1 cellular context compared by ENCODE assay signal in the genomic region with DNA sequence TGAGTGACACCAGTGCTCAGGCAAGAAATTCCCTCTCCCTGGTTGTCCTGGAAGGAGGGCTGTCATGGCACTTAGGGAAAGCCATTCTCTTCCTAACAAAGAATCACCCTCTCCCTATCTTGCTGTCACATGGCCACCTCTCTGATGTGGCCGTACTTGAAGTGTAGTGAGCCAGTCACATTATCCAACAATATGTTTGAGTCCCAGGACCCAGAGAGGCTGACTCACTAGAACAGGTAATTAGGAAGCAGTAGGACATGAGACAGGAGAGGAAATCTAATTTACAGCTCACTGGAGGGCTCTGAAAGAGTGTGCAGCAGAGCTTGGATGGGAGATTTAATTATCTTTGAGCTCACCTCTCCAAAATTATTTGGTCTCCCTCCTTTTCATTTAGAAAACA.
TF ChIP-seq lines count a peak whose summit lies in the region.

No MANE protein-coding gene starts in this region.

TF ChIP-seq in H1, 55 proteins besides CTCF, POLR2A, EP300 and RAD21:
- TF ChIP-seq PHF8 (conservative IDR thresholded peaks at IDR 0.05; ENCODE audit: low read depth, low read length) (no peak), SIN3A (conservative IDR thresholded peaks at IDR 0.05 in 1 of 2, IDR thresholded peaks at IDR 0.05 in 1 of 2; ENCODE audit: low read depth in 1 of 2, low read length in 2 of 2) (no peak), POLR2AphosphoS5 (IDR thresholded peaks at IDR 0.05; ENCODE audit: low read depth, low read length) (no peak), KDM1A (IDR thresholded peaks at IDR 0.05; ENCODE audit: borderline replicate concordance, low read length) (no peak), BRCA1 (IDR thresholded peaks at IDR 0.05; ENCODE audit: low read depth, low read length) (no peak), CEBPB (IDR thresholded peaks at IDR 0.05; ENCODE audit: low read depth, low read length) (no peak), CHD2 (IDR thresholded peaks at IDR 0.05; ENCODE audit: low read length) (no peak), RXRA (IDR thresholded peaks at IDR 0.05; ENCODE audit: insufficient read depth, low read depth, low read length) (no peak), CBX5 (IDR thresholded peaks at IDR 0.05; ENCODE audit: low read depth, low read length) (no peak), BCL11A (IDR thresholded peaks at IDR 0.05; ENCODE audit: low read depth in 2 of 2, low read length in 2 of 2) (no peak), CTBP2 (IDR thresholded peaks at IDR 0.05; ENCODE audit: borderline replicate concordance, insufficient read depth, insufficient read length, low read length) (no peak), YY1 (IDR thresholded peaks at IDR 0.05; ENCODE audit: low read depth, low read length) (no peak), HDAC2 (IDR thresholded peaks at IDR 0.05; ENCODE audit: borderline replicate concordance in 1 of 2, low read depth in 2 of 2, low read length in 2 of 2) (no peak), JUN (IDR thresholded peaks at IDR 0.05; ENCODE audit: low read depth, low read length) (no peak)
- TF ChIP-seq, protein P1, sequence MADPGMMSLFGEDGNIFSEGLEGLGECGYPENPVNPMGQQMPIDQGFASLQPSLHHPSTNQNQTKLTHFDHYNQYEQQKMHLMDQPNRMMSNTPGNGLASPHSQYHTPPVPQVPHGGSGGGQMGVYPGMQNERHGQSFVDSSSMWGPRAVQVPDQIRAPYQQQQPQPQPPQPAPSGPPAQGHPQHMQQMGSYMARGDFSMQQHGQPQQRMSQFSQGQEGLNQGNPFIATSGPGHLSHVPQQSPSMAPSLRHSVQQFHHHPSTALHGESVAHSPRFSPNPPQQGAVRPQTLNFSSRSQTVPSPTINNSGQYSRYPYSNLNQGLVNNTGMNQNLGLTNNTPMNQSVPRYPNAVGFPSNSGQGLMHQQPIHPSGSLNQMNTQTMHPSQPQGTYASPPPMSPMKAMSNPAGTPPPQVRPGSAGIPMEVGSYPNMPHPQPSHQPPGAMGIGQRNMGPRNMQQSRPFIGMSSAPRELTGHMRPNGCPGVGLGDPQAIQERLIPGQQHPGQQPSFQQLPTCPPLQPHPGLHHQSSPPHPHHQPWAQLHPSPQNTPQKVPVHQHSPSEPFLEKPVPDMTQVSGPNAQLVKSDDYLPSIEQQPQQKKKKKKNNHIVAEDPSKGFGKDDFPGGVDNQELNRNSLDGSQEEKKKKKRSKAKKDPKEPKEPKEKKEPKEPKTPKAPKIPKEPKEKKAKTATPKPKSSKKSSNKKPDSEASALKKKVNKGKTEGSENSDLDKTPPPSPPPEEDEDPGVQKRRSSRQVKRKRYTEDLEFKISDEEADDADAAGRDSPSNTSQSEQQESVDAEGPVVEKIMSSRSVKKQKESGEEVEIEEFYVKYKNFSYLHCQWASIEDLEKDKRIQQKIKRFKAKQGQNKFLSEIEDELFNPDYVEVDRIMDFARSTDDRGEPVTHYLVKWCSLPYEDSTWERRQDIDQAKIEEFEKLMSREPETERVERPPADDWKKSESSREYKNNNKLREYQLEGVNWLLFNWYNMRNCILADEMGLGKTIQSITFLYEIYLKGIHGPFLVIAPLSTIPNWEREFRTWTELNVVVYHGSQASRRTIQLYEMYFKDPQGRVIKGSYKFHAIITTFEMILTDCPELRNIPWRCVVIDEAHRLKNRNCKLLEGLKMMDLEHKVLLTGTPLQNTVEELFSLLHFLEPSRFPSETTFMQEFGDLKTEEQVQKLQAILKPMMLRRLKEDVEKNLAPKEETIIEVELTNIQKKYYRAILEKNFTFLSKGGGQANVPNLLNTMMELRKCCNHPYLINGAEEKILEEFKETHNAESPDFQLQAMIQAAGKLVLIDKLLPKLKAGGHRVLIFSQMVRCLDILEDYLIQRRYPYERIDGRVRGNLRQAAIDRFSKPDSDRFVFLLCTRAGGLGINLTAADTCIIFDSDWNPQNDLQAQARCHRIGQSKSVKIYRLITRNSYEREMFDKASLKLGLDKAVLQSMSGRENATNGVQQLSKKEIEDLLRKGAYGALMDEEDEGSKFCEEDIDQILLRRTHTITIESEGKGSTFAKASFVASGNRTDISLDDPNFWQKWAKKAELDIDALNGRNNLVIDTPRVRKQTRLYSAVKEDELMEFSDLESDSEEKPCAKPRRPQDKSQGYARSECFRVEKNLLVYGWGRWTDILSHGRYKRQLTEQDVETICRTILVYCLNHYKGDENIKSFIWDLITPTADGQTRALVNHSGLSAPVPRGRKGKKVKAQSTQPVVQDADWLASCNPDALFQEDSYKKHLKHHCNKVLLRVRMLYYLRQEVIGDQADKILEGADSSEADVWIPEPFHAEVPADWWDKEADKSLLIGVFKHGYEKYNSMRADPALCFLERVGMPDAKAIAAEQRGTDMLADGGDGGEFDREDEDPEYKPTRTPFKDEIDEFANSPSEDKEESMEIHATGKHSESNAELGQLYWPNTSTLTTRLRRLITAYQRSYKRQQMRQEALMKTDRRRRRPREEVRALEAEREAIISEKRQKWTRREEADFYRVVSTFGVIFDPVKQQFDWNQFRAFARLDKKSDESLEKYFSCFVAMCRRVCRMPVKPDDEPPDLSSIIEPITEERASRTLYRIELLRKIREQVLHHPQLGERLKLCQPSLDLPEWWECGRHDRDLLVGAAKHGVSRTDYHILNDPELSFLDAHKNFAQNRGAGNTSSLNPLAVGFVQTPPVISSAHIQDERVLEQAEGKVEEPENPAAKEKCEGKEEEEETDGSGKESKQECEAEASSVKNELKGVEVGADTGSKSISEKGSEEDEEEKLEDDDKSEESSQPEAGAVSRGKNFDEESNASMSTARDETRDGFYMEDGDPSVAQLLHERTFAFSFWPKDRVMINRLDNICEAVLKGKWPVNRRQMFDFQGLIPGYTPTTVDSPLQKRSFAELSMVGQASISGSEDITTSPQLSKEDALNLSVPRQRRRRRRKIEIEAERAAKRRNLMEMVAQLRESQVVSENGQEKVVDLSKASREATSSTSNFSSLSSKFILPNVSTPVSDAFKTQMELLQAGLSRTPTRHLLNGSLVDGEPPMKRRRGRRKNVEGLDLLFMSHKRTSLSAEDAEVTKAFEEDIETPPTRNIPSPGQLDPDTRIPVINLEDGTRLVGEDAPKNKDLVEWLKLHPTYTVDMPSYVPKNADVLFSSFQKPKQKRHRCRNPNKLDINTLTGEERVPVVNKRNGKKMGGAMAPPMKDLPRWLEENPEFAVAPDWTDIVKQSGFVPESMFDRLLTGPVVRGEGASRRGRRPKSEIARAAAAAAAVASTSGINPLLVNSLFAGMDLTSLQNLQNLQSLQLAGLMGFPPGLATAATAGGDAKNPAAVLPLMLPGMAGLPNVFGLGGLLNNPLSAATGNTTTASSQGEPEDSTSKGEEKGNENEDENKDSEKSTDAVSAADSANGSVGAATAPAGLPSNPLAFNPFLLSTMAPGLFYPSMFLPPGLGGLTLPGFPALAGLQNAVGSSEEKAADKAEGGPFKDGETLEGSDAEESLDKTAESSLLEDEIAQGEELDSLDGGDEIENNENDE (IDR thresholded peaks at IDR 0.05; ENCODE audit: insufficient replicate concordance, low read length): no peak
- TF ChIP-seq, protein P2, sequence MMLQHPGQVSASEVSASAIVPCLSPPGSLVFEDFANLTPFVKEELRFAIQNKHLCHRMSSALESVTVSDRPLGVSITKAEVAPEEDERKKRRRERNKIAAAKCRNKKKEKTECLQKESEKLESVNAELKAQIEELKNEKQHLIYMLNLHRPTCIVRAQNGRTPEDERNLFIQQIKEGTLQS (IDR thresholded peaks at IDR 0.05; ENCODE audit: insufficient read depth, low read depth, low read length): no peak
TF ChIP-seq in H1: peak in this region for 0.
